ENCODE assay signal across 20 cellular contexts in genomic region chr13:43573361-43573740, GRCh38.
DNase-seq lines count a peak whose midpoint lies in the region; ATAC-seq and TF ChIP-seq lines count a peak whose summit lies in the region.
"Had no signal": no experiment of that assay in that cellular context is flagged by ENCODE, and none has a peak within 500 bp of the region (broad histone marks: within the 10 kb centered on the region; RNA-seq: fewer than 3 reads in every experiment).

No MANE protein-coding gene starts in this region.

- H3K9me2 ChIP-seq in GM23338 (ENCODE audit: insufficient read depth) = no peaks in the 10 kb centered on the region; the same call in 1 of the 2 replicates

- H3K9me3 ChIP-seq in SK-N-MC (ENCODE audit: low read depth, low read length) = no peaks in the 10 kb centered on the region
- H3K9me3 ChIP-seq: gastrocnemius medialis, HAP-1 had no signal

- ATAC-seq in GM23338 (no peak), foreskin keratinocyte (peak; percentile 15), GM19035 (IDR thresholded peaks at IDR 0.05; ENCODE audit: unreplicated experiment) (no peak), GM18861 (IDR thresholded peaks at IDR 0.05; ENCODE audit: unreplicated experiment) (no peak), GM21447 (IDR thresholded peaks at IDR 0.05; ENCODE audit: unreplicated experiment) (no peak)
- ATAC-seq: gastrocnemius medialis; natural killer cell; sciatic nerve; stimulated activated naive CD8-positive, alpha-beta T cell treated with anti-CD3 and anti-CD28 coated beads, Interleukin-15, amount 100 ng/mL, for 72 hours; WTC11 had no signal

- H3K4me2 ChIP-seq in GM23338 = no peak overlapping the region

- H3K79me2 ChIP-seq in GM23338 (replicated peaks; ENCODE audit: insufficient read depth) = no peaks in the 10 kb centered on the region

- H3K4me3 Mint-ChIP-seq in GM23338 = no peak overlapping the region
- H3K4me3 Mint-ChIP-seq: activated naive CD8-positive, alpha-beta T cell treated with anti-CD3 and anti-CD28 coated beads for 36 hours; CD4-positive, CD25-positive, alpha-beta regulatory T cell; natural killer cell; stimulated activated naive CD8-positive, alpha-beta T cell treated with anti-CD3 and anti-CD28 coated beads, Interleukin-15, amount 100 ng/mL, for 72 hours; WTC11 had no signal

- no peaks in the 10 kb centered on the region for H3K9me3 Mint-ChIP-seq in GM23338
- H3K9me3 Mint-ChIP-seq: activated naive CD8-positive, alpha-beta T cell treated with anti-CD3 and anti-CD28 coated beads for 36 hours; natural killer cell; stimulated activated naive CD8-positive, alpha-beta T cell treated with anti-CD3 and anti-CD28 coated beads, Interleukin-15, amount 100 ng/mL, for 72 hours had no signal

- H3F3A ChIP-seq in GM23338 (replicated peaks; ENCODE audit: low read depth) = no peaks in the 10 kb centered on the region

- no peaks in the 10 kb centered on the region for H3K27me3 ChIP-seq in GM23338 (ENCODE audit: insufficient read depth)
- H3K27me3 ChIP-seq in foreskin keratinocyte = no peaks in the 10 kb centered on the region
- H3K27me3 ChIP-seq: gastrocnemius medialis had no signal

- H3K36me3 ChIP-seq in GM23338 (ENCODE audit: insufficient read depth) = no peaks in the 10 kb centered on the region
- no peaks in the 10 kb centered on the region for H3K36me3 ChIP-seq in SK-N-MC (ENCODE audit: insufficient read depth, low read length)
- H3K36me3 ChIP-seq: gastrocnemius medialis, HAP-1 had no signal

- H3K4me1 Mint-ChIP-seq in GM23338 = peaks cover 16% of the 10 kb centered on the region
- H3K4me1 Mint-ChIP-seq: CD4-positive, CD25-positive, alpha-beta regulatory T cell had no signal

- H3K27me3 Mint-ChIP-seq in GM23338 (ENCODE audit: insufficient read depth, low read depth, poor library complexity) = no peaks in the 10 kb centered on the region

- no peaks in the 10 kb centered on the region for H3K36me3 Mint-ChIP-seq in GM23338 (ENCODE audit: low read depth)
- H3K36me3 Mint-ChIP-seq: activated naive CD8-positive, alpha-beta T cell treated with anti-CD3 and anti-CD28 coated beads for 36 hours; CD4-positive, CD25-positive, alpha-beta regulatory T cell; natural killer cell; WTC11 had no signal

- H4K20me1 ChIP-seq in GM23338 (replicated peaks; ENCODE audit: insufficient read depth) = no peaks in the 10 kb centered on the region

- H2AFZ ChIP-seq in GM23338 = no peak overlapping the region

- H3K4me1 ChIP-seq in GM23338 (ENCODE audit: insufficient read depth) (peaks cover 6% of the 10 kb centered on the region; the same call in 1 of the 2 replicates), foreskin keratinocyte (peaks cover 9% of the 10 kb centered on the region)
- H3K4me1 ChIP-seq: gastrocnemius medialis had no signal

- no peak overlapping the region for H3K4me3 ChIP-seq in GM23338
- H3K4me3 ChIP-seq in SK-N-MC = peak overlapping the region; percentile 61
- H3K4me3 ChIP-seq: gastrocnemius medialis, HAP-1 had no signal

- TF ChIP-seq CTCF in GM23338 (conservative IDR thresholded peaks at IDR 0.05; ENCODE audit: low read depth in 2 of 2) = no peak
- TF ChIP-seq CTCF in foreskin keratinocyte (conservative IDR thresholded peaks at IDR 0.05) = no peak

- no peak overlapping the region for H3K27ac ChIP-seq in GM23338 (ENCODE audit: low read depth)
- peak overlapping the region; percentile 84 for H3K27ac ChIP-seq in SK-N-MC
- no peak overlapping the region for H3K27ac ChIP-seq in foreskin keratinocyte
- H3K27ac ChIP-seq: gastrocnemius medialis had no signal

- peak; percentile 31 for DNase-seq in GM23338 (ENCODE audit: low spot score)
- DNase-seq in SK-N-MC (ENCODE audit: low read depth, low spot score) = no peak
- DNase-seq in foreskin keratinocyte = peak; percentile 39 to 74
- DNase-seq in pons (ENCODE audit: low spot score) = peak; percentile 35
- DNase-seq in Ammon's horn (ENCODE audit: low spot score) = no peak
- DNase-seq: activated CD8-positive, alpha-beta memory T cell treated with anti-CD3 and anti-CD28 coated beads, Interleukin-2, amount 50 U/mL, for 48 hours; activated naive CD8-positive, alpha-beta T cell treated with anti-CD3 and anti-CD28 coated beads for 36 hours; CD4-positive, CD25-positive, alpha-beta regulatory T cell; effector CD4-positive, alpha-beta T cell; gastrocnemius medialis; kidney; natural killer cell; NCI-H1930; stimulated activated naive CD8-positive, alpha-beta T cell treated with anti-CD3 and anti-CD28 coated beads, Interleukin-15, amount 100 ng/mL, for 72 hours had no signal

- H3K9ac ChIP-seq in SK-N-MC (ENCODE audit: insufficient read length) = no peak overlapping the region

- no peak overlapping the region for H3K27ac Mint-ChIP-seq in GM23338
- H3K27ac Mint-ChIP-seq: activated naive CD8-positive, alpha-beta T cell treated with anti-CD3 and anti-CD28 coated beads for 36 hours; natural killer cell; stimulated activated naive CD8-positive, alpha-beta T cell treated with anti-CD3 and anti-CD28 coated beads, Interleukin-15, amount 100 ng/mL, for 72 hours; WTC11 had no signal

TF ChIP-seq in GM23338, 12 proteins besides CTCF, POLR2A, EP300 and RAD21:
- TF ChIP-seq ZNF114 (CRISPR knock-in tag; IDR thresholded peaks at IDR 0.05) (no peak), ETS1 (IDR thresholded peaks at IDR 0.05) (no peak), ZNF331 (CRISPR knock-in tag; IDR thresholded peaks at IDR 0.05; ENCODE audit: low read depth) (no peak), NANOG (IDR thresholded peaks at IDR 0.05; ENCODE audit: borderline replicate concordance) (no peak), REST (IDR thresholded peaks at IDR 0.05; ENCODE audit: unreplicated experiment) (no peak)
TF ChIP-seq in GM23338: peak in this region for 0.

Comparison
In these comparisons a context has a peak if more than half of its experiments do, and no peak if none do; other contexts are left out.
1. DNase-seq: peak in GM23338 (single experiment), foreskin keratinocyte (2 of 2) and pons (single experiment); none in SK-N-MC (single experiment) and Ammon's horn (single experiment).